Comparison of ENCODE assay signal across 8 cellular contexts in the genomic region with DNA sequence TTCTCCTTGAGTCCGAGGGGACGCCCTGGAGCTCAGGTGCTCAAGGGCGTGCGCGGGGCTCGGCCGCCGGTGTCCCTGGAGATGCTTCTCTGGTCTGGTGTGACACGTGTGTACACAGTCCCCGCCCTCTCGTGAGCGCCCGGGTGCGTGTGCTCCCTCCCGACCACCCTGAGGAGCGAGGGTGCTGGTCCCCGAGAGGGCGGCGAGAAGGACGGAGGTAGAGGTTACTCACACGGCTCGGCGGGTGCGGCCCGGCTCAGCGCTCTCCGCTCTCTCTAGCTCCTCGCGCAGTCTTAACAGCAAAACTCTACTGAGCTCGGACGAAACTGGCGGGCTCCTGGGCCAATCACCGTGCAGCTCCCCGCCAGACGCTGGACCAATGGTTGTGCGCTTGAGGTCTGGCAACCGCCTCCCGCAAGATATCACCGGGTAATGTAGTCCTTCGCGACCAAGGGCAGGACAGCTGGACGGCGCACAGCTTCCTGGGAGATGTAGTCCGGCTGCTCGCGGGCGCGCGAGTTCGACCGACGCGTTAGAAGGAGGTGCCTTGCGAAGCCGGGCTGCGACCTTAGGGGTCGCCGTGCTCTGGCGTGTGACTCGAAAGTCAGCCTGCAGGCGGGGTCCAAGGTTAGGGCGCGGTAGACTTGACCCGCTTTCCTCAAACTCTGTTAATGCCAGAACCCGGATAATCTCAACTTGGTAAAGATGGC. TPM values are rescaled to one million over a fixed set of nuclear protein-coding genes. Genes with fewer than 3 reads are reported as not detected.
A peak's percentile ranks its signal among the peaks of the same experiment; 100 is the strongest.
DNase-seq lines count a peak whose midpoint lies in the region; ATAC-seq, FAIRE-seq and TF ChIP-seq lines count a peak whose summit lies in the region.

A gene (minus strand): TSS at position 312 of the 710 bp plus-strand sequence. CDS start 2,669 bp downstream, outside the sequence.

- H3F3A ChIP-seq in OCI-LY1 (ENCODE audit: insufficient read depth, low read length), result peaks cover 4% of the 10 kb centered on the region; the same call in 1 of the 2 replicates

- H3K27me3 Mint-ChIP-seq in mesothelial cell of epicardium (ENCODE audit: low read depth), result no peaks in the 10 kb centered on the region

- ATAC-seq in GM21447 (IDR thresholded peaks at IDR 0.05; ENCODE audit: unreplicated experiment), result peak; percentile 89

- TF ChIP-seq CTCF in OCI-LY1 (IDR thresholded peaks at IDR 0.05; ENCODE audit: low read length), result peak; percentile 29
- no peak for TF ChIP-seq CTCF in mesothelial cell of epicardium (IDR thresholded peaks at IDR 0.05; ENCODE audit: unreplicated experiment)

- DNase-seq in DMS 273 (lab: John Stamatoyannopoulos, UW; ENCODE audit: unreplicated experiment) (peak; percentile 99), mesothelial cell of epicardium (ENCODE audit: low spot score in 2 of 2, unreplicated experiment in 2 of 2) (peak; percentile 95)
- DNase-seq in activated CD8-positive, alpha-beta memory T cell treated with anti-CD3 and anti-CD28 coated beads, Interleukin-2, amount 50 U/mL, for 4 hours, result peak; percentile 95
- DNase-seq in stimulated activated CD8-positive, alpha-beta memory T cell treated with anti-CD3 and anti-CD28 coated beads, Interleukin-15, amount 100 ng/mL, for 48 hours (ENCODE audit: low read depth in 2 of 2), result peak; percentile 96 to 97

- H4K20me1 ChIP-seq in OCI-LY1 (ENCODE audit: insufficient read depth, low read length), result no peaks in the 10 kb centered on the region

- H3K27ac ChIP-seq in HUES64 (ENCODE audit: low read depth, low read length), result no peak within 1 kb of the TSS; the same call in 1 of the 2 replicates
- peak within 1 kb of the TSS; percentile 83 for H3K27ac ChIP-seq in OCI-LY1 (ENCODE audit: low read depth, low read length, poor library complexity, severe bottlenecking)

- H3K79me2 ChIP-seq in OCI-LY1 (ENCODE audit: insufficient read depth, low read length), result peaks cover 9% of the 10 kb centered on the region

- H3K27ac Mint-ChIP-seq in mesothelial cell of epicardium, result peak within 1 kb of the TSS; percentile 96

- H3K9ac ChIP-seq in HUES64 (ENCODE audit: low read depth, low read length), result peak within 1 kb of the TSS; percentile 69
- peak within 1 kb of the TSS; percentile 69 for H3K9ac ChIP-seq in OCI-LY1 (ENCODE audit: low read length)

- H3K36me3 ChIP-seq in HUES64 (ENCODE audit: insufficient read depth, low read length), result peaks cover 14% of the 10 kb centered on the region
- H3K36me3 ChIP-seq in OCI-LY1 (ENCODE audit: insufficient read depth, low read length), result peaks cover 31% of the 10 kb centered on the region

- H3K9me3 Mint-ChIP-seq in mesothelial cell of epicardium, result no peaks in the 10 kb centered on the region

- H3K4me2 ChIP-seq in OCI-LY1 (ENCODE audit: low read length), result peak within 1 kb of the TSS; percentile 63

- H3K4me3 Mint-ChIP-seq in mesothelial cell of epicardium, result peak within 1 kb of the TSS; percentile 99

- H3K4me1 ChIP-seq in HUES64 (ENCODE audit: insufficient read depth, low read length), result no peaks in the 10 kb centered on the region
- H3K4me1 ChIP-seq in OCI-LY1 (ENCODE audit: insufficient read depth, low read length, severe bottlenecking), result peaks cover 26% of the 10 kb centered on the region

- peak; percentile 83 for FAIRE-seq in endometrium (lab: Jason Lieb, UNC)

- H2AFZ ChIP-seq in OCI-LY1 (ENCODE audit: low read length), result no peak within 1 kb of the TSS

- H3K36me3 Mint-ChIP-seq in mesothelial cell of epicardium, result no peaks in the 10 kb centered on the region

- H3K9me2 ChIP-seq in OCI-LY1 (ENCODE audit: low read depth, low read length), result no peaks in the 10 kb centered on the region

- no peaks in the 10 kb centered on the region for H3K27me3 ChIP-seq in HUES64 (ENCODE audit: insufficient read depth, low read length)
- no peaks in the 10 kb centered on the region for H3K27me3 ChIP-seq in OCI-LY1 (ENCODE audit: insufficient read depth, low read length)

- H3K4me1 Mint-ChIP-seq in mesothelial cell of epicardium, result peaks cover 10% of the 10 kb centered on the region

- WGBS in HUES64, result under 1% methylated on average over 65 of the region's 65 CpGs

- no peaks in the 10 kb centered on the region for H3K9me3 ChIP-seq in HUES64 (ENCODE audit: insufficient read depth, low read depth, low read length)
- H3K9me3 ChIP-seq in OCI-LY1 (ENCODE audit: low read length), result no peaks in the 10 kb centered on the region

- H3K4me3 ChIP-seq in HUES64 (ENCODE audit: low read length) (peak within 1 kb of the TSS; percentile 91), OCI-LY1 (ENCODE audit: low read depth, low read length, poor library complexity, severe bottlenecking) (peak within 1 kb of the TSS; percentile 71)

RNA-seq across cellular contexts. Expression of the gene that starts here (rescaled TPM):
- polyA plus RNA-seq in HUES64 (2013, experiment 1 of 2), result 15.7 TPM
- 11.3 TPM for polyA plus RNA-seq in HUES64 (2013, experiment 2 of 2)
- 9.8 to 10.4 TPM (median 10.3 TPM) in 3 replicates for total RNA-seq in mesothelial cell of epicardium
